ENCODE assay signal across 1 cellular context in genomic region chr19:51470966-51471365, GRCh38.
TF ChIP-seq lines count a peak whose summit lies in the region.

No MANE protein-coding gene starts in this region.

TF ChIP-seq in K562, 482 proteins besides CTCF, POLR2A, EP300 and RAD21 (continued from another document and continues in another):
- TF ChIP-seq MITF (IDR thresholded peaks at IDR 0.05): peak; percentile 57; the same call in 1 of the 2 replicates
- TF ChIP-seq SMAD4 (CRISPR knock-in tag; conservative IDR thresholded peaks at IDR 0.05): peak; percentile 71; the same call in 1 of the 2 replicates
- TF ChIP-seq TAF7 (tag; IDR thresholded peaks at IDR 0.05): no peak
- peak; percentile 93; the same call in 1 of the 2 replicates for TF ChIP-seq ADNP (tag; IDR thresholded peaks at IDR 0.05)
- peak in 1 of 2 experiments; percentile 79; a peak in 2 of 4 replicates for TF ChIP-seq TBL1XR1 (IDR thresholded peaks at IDR 0.05; ENCODE audit: low read length in 2 of 2)
- no peak for TF ChIP-seq RNF2 (IDR thresholded peaks at IDR 0.05)
- TF ChIP-seq HMGXB4 (CRISPR knock-in tag; IDR thresholded peaks at IDR 0.05): no peak
- TF ChIP-seq TAF15 (IDR thresholded peaks at IDR 0.05; ENCODE audit: low read depth, low read length): no peak
- TF ChIP-seq CC2D1A (IDR thresholded peaks at IDR 0.05): peak; percentile 18; the same call in 1 of the 2 replicates
- TF ChIP-seq NFXL1 (CRISPR knock-in tag; IDR thresholded peaks at IDR 0.05): no peak
- TF ChIP-seq ATF4 (CRISPR knock-in tag; IDR thresholded peaks at IDR 0.05): no peak
- TF ChIP-seq STAT5A (IDR thresholded peaks at IDR 0.05; ENCODE audit: borderline replicate concordance, low read length): no peak
- no peak for TF ChIP-seq FOXM1 (IDR thresholded peaks at IDR 0.05; ENCODE audit: low read depth)
- no peak for TF ChIP-seq FOXM1 (CRISPR knock-in tag; IDR thresholded peaks at IDR 0.05; ENCODE audit: low read depth)
- TF ChIP-seq PATZ1 (CRISPR knock-in tag; IDR thresholded peaks at IDR 0.05; ENCODE audit: borderline replicate concordance): 0 out of 2 replicates have a peak, but pooled peaks have one; percentile 55
- TF ChIP-seq DEAF1 (CRISPR knock-in tag; IDR thresholded peaks at IDR 0.05): no peak
- TF ChIP-seq C11orf30 (IDR thresholded peaks at IDR 0.05; ENCODE audit: low read depth): no peak
- no peak for TF ChIP-seq HNRNPH1 (optimal IDR thresholded peaks at IDR 0.05; ENCODE audit: low read depth, low read length)
- TF ChIP-seq EP400 (IDR thresholded peaks at IDR 0.05): peak; percentile 39; the same call in 1 of the 2 replicates
- no peak for TF ChIP-seq ZNF780A (CRISPR knock-in tag; IDR thresholded peaks at IDR 0.05)
- TF ChIP-seq SNAPC5 (CRISPR knock-in tag; IDR thresholded peaks at IDR 0.05): no peak
- TF ChIP-seq GABPB2 (CRISPR knock-in tag; conservative IDR thresholded peaks at IDR 0.05): no peak
- TF ChIP-seq ZSCAN32 (CRISPR knock-in tag; IDR thresholded peaks at IDR 0.05): no peak
- no peak for TF ChIP-seq HDGF (IDR thresholded peaks at IDR 0.05)
- no peak for TF ChIP-seq CLOCK (CRISPR knock-in tag; IDR thresholded peaks at IDR 0.05; ENCODE audit: borderline replicate concordance)
- peak; percentile 40; the same call in 1 of the 2 replicates for TF ChIP-seq DMBX1 (CRISPR knock-in tag; IDR thresholded peaks at IDR 0.05; ENCODE audit: borderline replicate concordance)
- no peak for TF ChIP-seq LCOR (CRISPR knock-in tag; IDR thresholded peaks at IDR 0.05)
- TF ChIP-seq CHAMP1 (IDR thresholded peaks at IDR 0.05): peak; percentile 61; the same call in 1 of the 2 replicates
- TF ChIP-seq MLLT1 (IDR thresholded peaks at IDR 0.05): peak in 1 of 2 experiments; percentile 24; a peak in 2 of 4 replicates
- no peak for TF ChIP-seq RBFOX2 (IDR thresholded peaks at IDR 0.05; ENCODE audit: low read depth, low read length)
- TF ChIP-seq TSC22D4 (tag; IDR thresholded peaks at IDR 0.05): no peak
- no peak for TF ChIP-seq E2F8 (IDR thresholded peaks at IDR 0.05; ENCODE audit: low read depth, partially characterized antibody)
- no peak for TF ChIP-seq PHF8 (IDR thresholded peaks at IDR 0.05; ENCODE audit: borderline replicate concordance, low read length)
- no peak for TF ChIP-seq KLF1 (tag; IDR thresholded peaks at IDR 0.05)
- TF ChIP-seq SMARCA4 (IDR thresholded peaks at IDR 0.05): peak; percentile 52
- no peak for TF ChIP-seq TGIF2 (CRISPR knock-in tag; IDR thresholded peaks at IDR 0.05)
- TF ChIP-seq HDAC2 (IDR thresholded peaks at IDR 0.05): 0 out of 2 replicates have a peak, but pooled peaks have one; percentile 37
- no peak for TF ChIP-seq GATAD2B (IDR thresholded peaks at IDR 0.05; ENCODE audit: borderline replicate concordance)
- no peak for TF ChIP-seq NR3C1 (CRISPR knock-in tag; IDR thresholded peaks at IDR 0.05)
- TF ChIP-seq TSHZ1 (CRISPR knock-in tag; IDR thresholded peaks at IDR 0.05): no peak
